In the genomic region with DNA sequence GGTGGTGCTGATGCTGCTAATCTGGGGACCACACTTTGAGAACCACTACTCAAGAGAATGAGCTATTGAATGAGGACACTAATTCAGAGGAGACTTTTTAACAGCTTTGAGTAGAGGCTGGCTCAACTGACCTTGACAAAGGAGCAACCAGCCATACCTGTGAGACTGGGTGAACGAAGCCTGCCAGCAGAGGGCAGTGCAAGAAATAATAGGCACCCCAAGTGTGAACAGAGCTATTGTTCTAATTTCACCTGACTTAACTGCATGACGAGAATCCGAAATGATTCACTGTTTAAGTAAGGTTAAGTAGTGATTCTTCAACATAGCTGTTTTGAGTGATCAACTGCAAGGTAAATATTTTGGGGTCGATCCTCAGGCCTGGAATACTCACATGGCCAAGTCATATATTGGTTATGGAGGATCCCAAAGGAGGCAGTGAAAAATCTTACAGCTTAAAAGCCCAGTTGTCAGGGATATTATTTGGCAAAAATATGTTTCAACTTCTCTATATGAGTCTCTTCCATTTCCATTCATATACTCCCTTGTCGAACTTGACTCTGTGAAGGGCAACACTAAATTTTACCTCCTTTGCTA, we compare ENCODE assay signal across 9 cellular contexts.
DNase-seq lines count a peak whose midpoint lies in the region; ATAC-seq and TF ChIP-seq lines count a peak whose summit lies in the region.
"Had no signal": no experiment of that assay in that cellular context is flagged by ENCODE, and none has a peak within 500 bp of the region (broad histone marks: within the 10 kb centered on the region; RNA-seq: fewer than 3 reads in every experiment).

No MANE protein-coding gene starts in this region.

- H3K9me2 ChIP-seq in PC-9 (ENCODE audit: insufficient read depth) = no peaks in the 10 kb centered on the region; the same call in 1 of the 2 replicates

- H3K9me3 Mint-ChIP-seq in CD8-positive, alpha-beta T cell = no peaks in the 10 kb centered on the region
- H3K9me3 Mint-ChIP-seq in stimulated activated memory B cell treated with anti-CD40 and anti-IgM and Interleukin-4, amounts not matched to agents 10 μg/mL and 1 μg/mL and 100 μg/mL, for 72 hours = no peaks in the 10 kb centered on the region
- H3K9me3 Mint-ChIP-seq: T-helper 1 cell treated with Interleukin-12 subunit alpha and Interleukin-12 subunit beta and Interleukin-4 antibody, amounts not matched to agents 30 μg/mL and 1 μg/mL, for 36 hours had no signal

- in situ Hi-C loops in astrocyte of the cerebellum (cut with HindIII; ENCODE audit: low sequenced_read_pairs) = no loop called here

- POLR2A ChIA-PET in CD8-positive, alpha-beta T cell (lab: Charles Lee) = no interaction called here
- POLR2A ChIA-PET in PC-9 (lab: Charles Lee; ENCODE audit: unreplicated experiment) = no interaction called here

- no peaks in the 10 kb centered on the region for H3K27me3 Mint-ChIP-seq in CD8-positive, alpha-beta T cell (ENCODE audit: low read depth)
- no peaks in the 10 kb centered on the region for H3K27me3 Mint-ChIP-seq in stimulated activated memory B cell treated with anti-CD40 and anti-IgM and Interleukin-4, amounts not matched to agents 10 μg/mL and 1 μg/mL and 100 μg/mL, for 72 hours

- BruUV-seq in PC-9 (replicated peaks; lab: Mats Ljungman, UMichigan) = no TSS peak

- H3K9me3 ChIP-seq in CD8-positive, alpha-beta T cell (ENCODE audit: low read length) = no peaks in the 10 kb centered on the region
- no peaks in the 10 kb centered on the region for H3K9me3 ChIP-seq in PC-9 (ENCODE audit: insufficient read depth, low read depth)

- H3F3A ChIP-seq in PC-9 (ENCODE audit: insufficient read depth, low read depth) = no peaks in the 10 kb centered on the region

- peak; percentile 13 for TF ChIP-seq CTCF in CD8-positive, alpha-beta T cell (IDR thresholded peaks at IDR 0.05)
- TF ChIP-seq CTCF in PC-9 (conservative IDR thresholded peaks at IDR 0.05) (peak; percentile 69), astrocyte of the cerebellum (IDR thresholded peaks at IDR 0.05; ENCODE audit: low read depth, low read length, missing control alignments) (peak; percentile 38)

- peak in 4 of 7 experiments; percentile 11 to 48 (median 24) for DNase-seq in CD8-positive, alpha-beta T cell
- DNase-seq in PC-9 = peak in 1 of 2 experiments; percentile 42
- no peak for DNase-seq in astrocyte of the cerebellum (ENCODE audit: low read depth)
- DNase-seq in kidney glomerular epithelial cell (lab: John Stamatoyannopoulos, UW) = peak; percentile 14
- no peak for DNase-seq in GF-D8 (lab: John Stamatoyannopoulos, UW)

- no peak overlapping the region for H3K27ac ChIP-seq in CD8-positive, alpha-beta T cell (ENCODE audit: low read depth, low read length)
- no peak overlapping the region for H3K27ac ChIP-seq in PC-9

- H2AFZ ChIP-seq in PC-9 = 0 out of 2 replicates have a peak overlapping the region, but pooled peaks have one; percentile 11

- H3K36me3 Mint-ChIP-seq in CD8-positive, alpha-beta T cell = no peaks in the 10 kb centered on the region
- no peaks in the 10 kb centered on the region for H3K36me3 Mint-ChIP-seq in stimulated activated memory B cell treated with anti-CD40 and anti-IgM and Interleukin-4, amounts not matched to agents 10 μg/mL and 1 μg/mL and 100 μg/mL, for 72 hours

- H3K4me1 Mint-ChIP-seq in CD8-positive, alpha-beta T cell (ENCODE audit: low read depth) = no peaks in the 10 kb centered on the region
- no peaks in the 10 kb centered on the region for H3K4me1 Mint-ChIP-seq in stimulated activated memory B cell treated with anti-CD40 and anti-IgM and Interleukin-4, amounts not matched to agents 10 μg/mL and 1 μg/mL and 100 μg/mL, for 72 hours

- no peaks in the 10 kb centered on the region for H3K79me2 ChIP-seq in PC-9 (ENCODE audit: low read depth)

- no peaks in the 10 kb centered on the region for H4K20me1 ChIP-seq in PC-9 (ENCODE audit: insufficient read depth)

- no peak overlapping the region for H3K4me3 Mint-ChIP-seq in CD8-positive, alpha-beta T cell
- no peak overlapping the region for H3K4me3 Mint-ChIP-seq in stimulated activated memory B cell treated with anti-CD40 and anti-IgM and Interleukin-4, amounts not matched to agents 10 μg/mL and 1 μg/mL and 100 μg/mL, for 72 hours
- H3K4me3 Mint-ChIP-seq: T-helper 1 cell treated with Interleukin-12 subunit alpha and Interleukin-12 subunit beta and Interleukin-4 antibody, amounts not matched to agents 30 μg/mL and 1 μg/mL, for 36 hours had no signal

- intact Hi-C loops in CD8-positive, alpha-beta T cell (cut with DNase I, micrococcal nuclease) = loop anchor here in 1 of 2 experiments (2.0 to 10.0 kb wide), 2 partner anchors 552 to 598 kb away; no protein-coding TSS in a partner anchor
- intact Hi-C loops in PC-9 (cut with micrococcal nuclease; ENCODE audit: unreplicated experiment) = loop anchor here (10.0 kb wide), 1 partner anchor 182 kb away; no protein-coding TSS in a partner anchor

- H3K4me1 ChIP-seq in CD8-positive, alpha-beta T cell (ENCODE audit: insufficient read depth, low read length) = no peaks in the 10 kb centered on the region
- no peaks in the 10 kb centered on the region for H3K4me1 ChIP-seq in PC-9 (replicated peaks; ENCODE audit: insufficient read depth)

- H3K4me2 ChIP-seq in PC-9 = no peak overlapping the region

- H3K27ac Mint-ChIP-seq in CD8-positive, alpha-beta T cell = no peak overlapping the region
- no peak overlapping the region for H3K27ac Mint-ChIP-seq in stimulated activated memory B cell treated with anti-CD40 and anti-IgM and Interleukin-4, amounts not matched to agents 10 μg/mL and 1 μg/mL and 100 μg/mL, for 72 hours
- H3K27ac Mint-ChIP-seq: T-helper 1 cell treated with Interleukin-12 subunit alpha and Interleukin-12 subunit beta and Interleukin-4 antibody, amounts not matched to agents 30 μg/mL and 1 μg/mL, for 36 hours had no signal

- no peaks in the 10 kb centered on the region for H3K36me3 ChIP-seq in CD8-positive, alpha-beta T cell (ENCODE audit: insufficient read depth, low read length)
- H3K36me3 ChIP-seq in PC-9 (ENCODE audit: low read depth) = no peaks in the 10 kb centered on the region

- no peaks in the 10 kb centered on the region for H3K27me3 ChIP-seq in CD8-positive, alpha-beta T cell (ENCODE audit: insufficient read depth, low read length)
- no peaks in the 10 kb centered on the region for H3K27me3 ChIP-seq in PC-9 (ENCODE audit: insufficient read depth, low read depth)

- ATAC-seq in CD8-positive, alpha-beta T cell = no peak
- ATAC-seq in GM18873 (IDR thresholded peaks at IDR 0.05; ENCODE audit: low FRiP score, unreplicated experiment) (peak; percentile 91), HG03060 (IDR thresholded peaks at IDR 0.05; ENCODE audit: low read depth, unreplicated experiment) (peak; percentile 97)
- ATAC-seq in stimulated activated memory B cell treated with anti-CD40 and anti-IgM and Interleukin-4, amounts not matched to agents 10 μg/mL and 1 μg/mL and 100 μg/mL, for 72 hours = peak; percentile 86

- no peak overlapping the region for H3K4me3 ChIP-seq in CD8-positive, alpha-beta T cell (ENCODE audit: low read depth, low read length)
- H3K4me3 ChIP-seq in PC-9 (no peak overlapping the region), astrocyte of the cerebellum (ENCODE audit: low read depth, low read length) (no peak overlapping the region)

- CTCF ChIA-PET in CD8-positive, alpha-beta T cell (lab: Charles Lee) = interaction anchor here (1.1 to 1.3 kb wide), 3 partner anchors 12 to 29 kb away, joined by 3 to 4 read pairs (median 3); no protein-coding TSS in a partner anchor
- CTCF ChIA-PET in PC-9 (lab: Charles Lee) = interaction anchor here (1.1 kb wide), 1 partner anchor 552 kb away, joined by 7 read pairs; no protein-coding TSS in a partner anchor

Comparison
In these comparisons a context has a peak if more than half of its experiments do, and no peak if none do; other contexts are left out.
1. DNase-seq: peak in CD8-positive, alpha-beta T cell (4 of 7) and kidney glomerular epithelial cell (single experiment); none in astrocyte of the cerebellum (single experiment) and GF-D8 (single experiment).
2. CTCF ChIP-seq: peak in every context shown above with its lines; median percentile 69 in PC-9; 38 in astrocyte of the cerebellum; 13 in CD8-positive, alpha-beta T cell.